In the genomic region with DNA sequence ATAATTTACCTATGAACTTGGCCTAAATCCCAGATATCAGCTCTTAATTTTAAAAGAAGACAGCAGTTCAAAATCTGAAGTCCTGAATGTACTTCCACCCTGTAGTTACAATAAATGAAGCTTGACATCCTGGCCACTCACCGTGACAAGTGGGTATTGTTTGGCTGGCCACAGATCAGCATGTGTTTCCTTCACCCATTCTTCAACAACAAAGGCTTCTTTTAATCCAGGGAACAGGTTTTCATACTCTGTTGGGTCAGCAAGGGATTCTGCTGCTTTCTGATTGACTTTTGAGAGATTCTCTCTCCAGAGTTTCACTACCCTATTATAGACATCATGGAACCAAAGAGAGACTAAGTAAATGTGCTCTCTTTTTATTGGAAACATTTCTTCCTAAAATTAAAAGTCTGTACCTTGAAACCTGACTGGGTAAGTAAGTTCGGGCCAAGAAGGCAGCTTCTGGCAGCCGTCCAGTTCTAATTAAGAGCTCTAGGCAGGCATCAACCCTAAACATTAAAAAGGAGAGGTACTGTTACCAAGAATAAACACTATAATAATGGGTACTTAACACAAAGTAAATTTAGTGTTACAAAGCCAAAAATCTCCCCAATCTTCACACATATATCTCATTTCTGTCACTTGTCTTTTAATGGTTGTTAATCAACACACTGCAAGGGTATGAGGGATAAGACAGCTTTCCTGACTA, we compare ENCODE assay signal across 12 cellular contexts. TPM values are rescaled to one million over a fixed set of nuclear protein-coding genes. Genes with fewer than 3 reads are reported as not detected.
DNase-seq lines count a peak whose midpoint lies in the region; ATAC-seq and TF ChIP-seq lines count a peak whose summit lies in the region.
"Had no signal": no experiment of that assay in that cellular context is flagged by ENCODE, and none has a peak within 500 bp of the region (broad histone marks: within the 10 kb centered on the region; RNA-seq: fewer than 3 reads in every experiment).

No MANE protein-coding gene starts in this region.

- H3K4me1 ChIP-seq in left lung (no peaks in the 10 kb centered on the region), left ventricle myocardium inferior (peaks cover 6% of the 10 kb centered on the region)
- H3K4me1 ChIP-seq: SJSA1 had no signal

- no peak for TF ChIP-seq CTCF in left lung (IDR thresholded peaks at IDR 0.05)
- TF ChIP-seq CTCF in left ventricle myocardium inferior (IDR thresholded peaks at IDR 0.05; ENCODE audit: borderline replicate concordance): no peak

- H3K27me3 ChIP-seq in left lung (no peaks in the 10 kb centered on the region), left ventricle myocardium inferior (ENCODE audit: low read depth) (no peaks in the 10 kb centered on the region)
- H3K27me3 ChIP-seq: SJSA1 had no signal

- H3K4me3 ChIP-seq in left lung (no peak overlapping the region), left ventricle myocardium inferior (no peak overlapping the region)
- H3K4me3 ChIP-seq: SJSA1 had no signal

- no peak for ATAC-seq in left lung
- no peak for ATAC-seq in GM21526 (IDR thresholded peaks at IDR 0.05; ENCODE audit: low FRiP score, unreplicated experiment)
- ATAC-seq: stimulated activated effector memory CD8-positive, alpha-beta T cell treated with anti-CD3 and anti-CD28 coated beads, Interleukin-12 subunit alpha, Interleukin-12 subunit beta, amount 100 ng/mL, for 72 hours had no signal

- intact Hi-C loops in left lung (cut with DNase I) (no loop called here), left ventricle myocardium inferior (cut with micrococcal nuclease) (no loop called here)

- peaks cover 15 to 100% of the 10 kb centered on the region in 2 donors for H3K36me3 ChIP-seq in left lung
- peaks cover 100% of the 10 kb centered on the region for H3K36me3 ChIP-seq in left ventricle myocardium inferior

- peak; percentile 55 to 87 (median 56) for DNase-seq in NCI-H1417 (lab: John Stamatoyannopoulos, UW)
- DNase-seq in NCI-H1417 treated with DMSO at 0.1 percent for 48 hours (lab: John Stamatoyannopoulos, UW): no peak
- peak; percentile 60 for DNase-seq in NCI-H2029 treated with DMSO at 0.1 percent for 48 hours (lab: John Stamatoyannopoulos, UW)
- peak; percentile 13 for DNase-seq in astrocyte of the hippocampus (ENCODE audit: low read depth, low spot score)
- DNase-seq in retina: peak; percentile 61
- no peak for DNase-seq in left lung
- no peak for DNase-seq in left ventricle myocardium inferior
- DNase-seq: activated CD4-positive, alpha-beta T cell treated with anti-CD3 and anti-CD28 coated beads for 1 hour; NCI-H524 treated with DMSO at 0.1 percent for 48 hours had no signal

- H3K9me3 ChIP-seq in left lung (no peaks in the 10 kb centered on the region), left ventricle myocardium inferior (replicated peaks) (no peaks in the 10 kb centered on the region)
- H3K9me3 ChIP-seq: SJSA1 had no signal

- H3K27ac ChIP-seq in left lung (no peak overlapping the region), left ventricle myocardium inferior (replicated peaks) (no peak overlapping the region)
- H3K27ac ChIP-seq: SJSA1 had no signal

RNA-seq across cellular contexts. Expression of a gene that starts 15.2 kb away (rescaled TPM):
- 10 to 100 TPM; 28.4 to 36.8 TPM for total RNA-seq in left lung
- total RNA-seq in left ventricle myocardium inferior: 87.7 TPM

RNA-seq across cellular contexts. Expression of a gene that starts 30.4 kb away (rescaled TPM):
- total RNA-seq in left lung (100 to 1,000 TPM; 168 to 169 TPM), left ventricle myocardium inferior (68.8 TPM)

Comparison
In these comparisons a context has a peak if more than half of its experiments do, and no peak if none do; other contexts are left out.
1. DNase-seq: peak in NCI-H1417 (3 of 3), NCI-H2029 treated with DMSO at 0.1 percent for 48 hours (single experiment), astrocyte of the hippocampus (single experiment) and retina (single experiment); none in NCI-H1417 treated with DMSO at 0.1 percent for 48 hours (single experiment), left lung (0 of 2) and left ventricle myocardium inferior (single experiment).